In genomic region chr9:71830929-71831328, GRCh38 we compare ENCODE assay signal across 23 cellular contexts.
DNase-seq lines count a peak whose midpoint lies in the region; ATAC-seq and TF ChIP-seq lines count a peak whose summit lies in the region.
"Had no signal": no experiment of that assay in that cellular context is flagged by ENCODE, and none has a peak within 500 bp of the region (broad histone marks: within the 10 kb centered on the region; RNA-seq: fewer than 3 reads in every experiment).

No MANE protein-coding gene starts in this region.

- in situ Hi-C loops in transverse colon (cut with MboI; ENCODE audit: low pct_ligation_motif_present in 1 of 4, low pct_unique_long_range_greater_than_20kb in 1 of 4, low sequenced_read_pairs in 3 of 4) = no loop called here

- H3K27ac ChIP-seq in layer of hippocampus (ENCODE audit: low read depth, low read length) (peak overlapping the region; percentile 5), transverse colon (peak overlapping the region; percentile 63 to 71 (median 68))
- H3K27ac ChIP-seq: ascending aorta, RWPE1, upper lobe of right lung had no signal

- H3K9me3 ChIP-seq in transverse colon = peaks cover 0 to 10% of the 10 kb centered on the region in 2 donors
- H3K9me3 ChIP-seq: ascending aorta, upper lobe of right lung had no signal

- H3K27me3 ChIP-seq in layer of hippocampus (ENCODE audit: control insufficient read depth, insufficient read depth, low read length) (no peaks in the 10 kb centered on the region), transverse colon (no peaks in the 10 kb centered on the region)
- H3K27me3 ChIP-seq: ascending aorta, upper lobe of right lung had no signal

- no peak overlapping the region for H3K4me3 ChIP-seq in transverse colon
- H3K4me3 ChIP-seq: ascending aorta, smooth muscle cell, upper lobe of right lung had no signal

- TF ChIP-seq CTCF in transverse colon (IDR thresholded peaks at IDR 0.05) = no peak

- intact Hi-C loops in transverse colon (cut with DNase I; ENCODE audit: low total_unique reads) = no loop called here

- 17 to 34% methylated on average over 1 of the region's 1 CpG for WGBS in transverse colon (ENCODE audit: low coverage in 1 of 2), 2 donors

- no peak for TF ChIP-seq POLR2A in transverse colon (IDR thresholded peaks at IDR 0.05)

- peaks cover 0 to 19% (median 8%) of the 10 kb centered on the region in 4 donors for H3K4me1 ChIP-seq in transverse colon
- H3K4me1 ChIP-seq: ascending aorta, upper lobe of right lung had no signal

- no peaks in the 10 kb centered on the region for H3K36me3 ChIP-seq in transverse colon
- H3K36me3 ChIP-seq: ascending aorta, upper lobe of right lung had no signal

- DNase-seq in LHCN-M2 (ENCODE audit: low read depth) (peak; percentile 26), SW480 (ENCODE audit: low spot score) (peak; percentile 75), transverse colon (peak; percentile 26), NCI-H1417 treated with DMSO at 0.1 percent for 48 hours (lab: John Stamatoyannopoulos, UW) (no peak)
- no peak for DNase-seq in stimulated activated CD4-positive, alpha-beta T cell treated with anti-CD3 and anti-CD28 coated beads, Interleukin-4, amount 100 ng/mL, for 24 hours
- DNase-seq: activated CD4-positive, alpha-beta T cell treated with anti-CD3 and anti-CD28 coated beads, Interleukin-2, amount 50 U/mL, for 48 hours; activated CD8-positive, alpha-beta memory T cell treated with anti-CD3 and anti-CD28 coated beads, Interleukin-2, amount 50 U/mL, for 48 hours; Calu3; immature natural killer cell; KG1; natural killer cell; NCI-H524 treated with DMSO at 0.1 percent for 48 hours; retina; stimulated activated CD4-positive, alpha-beta T cell treated with anti-CD3 and anti-CD28 coated beads, Interleukin-1b, Interleukin-23, amount 100 ng/mL, for 48 hours; upper lobe of right lung had no signal

- no peak for ATAC-seq in GM18867 (IDR thresholded peaks at IDR 0.05; ENCODE audit: unreplicated experiment)
- ATAC-seq: activated CD4-positive, CD25-positive, alpha-beta regulatory T cell treated with anti-CD3 and anti-CD28 coated beads, Interleukin-2, amount 50 U/mL, for 24 hours; HCT116; left lobe of liver; natural killer cell; upper lobe of right lung had no signal

- TF ChIP-seq EP300 in transverse colon (IDR thresholded peaks at IDR 0.05; ENCODE audit: low read depth) = no peak

Comparison
In these comparisons a context has a peak if more than half of its experiments do, and no peak if none do; other contexts are left out.
1. DNase-seq: peak in LHCN-M2 (single experiment), SW480 (single experiment) and transverse colon (single experiment); none in NCI-H1417 treated with DMSO at 0.1 percent for 48 hours (single experiment) and stimulated activated CD4-positive, alpha-beta T cell treated with anti-CD3 and anti-CD28 coated beads, Interleukin-4, amount 100 ng/mL, for 24 hours (single experiment).